ENCODE assay signal across 18 cellular contexts in the genomic region with DNA sequence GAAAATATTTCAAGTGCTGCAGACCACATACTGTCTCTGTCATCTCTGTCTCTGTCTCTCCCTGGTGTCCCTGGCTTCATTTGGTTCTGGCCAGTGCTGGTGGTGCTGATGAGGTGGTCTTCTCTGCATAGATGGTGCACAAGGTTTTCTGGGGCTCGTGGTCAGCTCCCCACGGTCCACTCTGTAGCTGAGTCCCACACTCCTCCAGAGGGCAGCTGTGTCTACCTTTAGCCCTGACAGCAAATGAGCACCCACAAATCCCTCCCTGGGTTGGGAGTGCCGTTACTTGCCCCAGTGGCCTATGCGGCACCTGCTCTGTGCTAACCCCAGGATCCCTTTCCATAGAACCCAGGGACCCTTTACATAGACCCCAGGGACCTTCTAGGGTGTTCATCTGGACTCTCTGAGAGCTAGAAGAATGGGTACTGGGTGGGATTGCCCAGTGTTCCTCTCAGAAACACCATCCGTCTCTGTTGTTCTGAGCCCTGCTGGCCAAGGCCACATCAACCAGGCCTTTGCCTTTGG.
"Had no signal": no experiment of that assay in that cellular context is flagged by ENCODE, and none has a peak within 500 bp of the region (broad histone marks: within the 10 kb centered on the region; RNA-seq: fewer than 3 reads in every experiment).

No MANE protein-coding gene starts in this region.

- H3K4me1 ChIP-seq: adrenal gland, left lung, pancreas, thyroid gland, uterus had no signal

- H3K9me3 ChIP-seq: adrenal gland, left lung, pancreas, spleen, thyroid gland, uterus had no signal

- H3K4me3 Mint-ChIP-seq: activated CD4-positive, alpha-beta memory T cell treated with anti-CD3 and anti-CD28 coated beads for 36 hours; activated T-cell treated with anti-CD3 and anti-CD28 coated beads, Interleukin-2, amount 50 U/mL, for 72 hours; effector memory CD8-positive, alpha-beta T cell; T-helper 2 cell treated with Interferon-gamma antibody and Interleukin-4, amounts not matched to agents 5 μg/mL and 100 μg/mL, for 36 hours had no signal

- H3K27ac Mint-ChIP-seq: activated CD4-positive, alpha-beta memory T cell treated with anti-CD3 and anti-CD28 coated beads for 36 hours; activated naive CD4-positive, alpha-beta T cell treated with anti-CD3 and anti-CD28 coated beads, Interleukin-2, amount 50 U/mL, for 72 hours; activated T-cell treated with anti-CD3 and anti-CD28 coated beads, Interleukin-2, amount 50 U/mL, for 72 hours; T-helper 2 cell treated with Interferon-gamma antibody and Interleukin-4, amounts not matched to agents 5 μg/mL and 100 μg/mL, for 36 hours had no signal

- H3K27ac ChIP-seq: left lung, pancreas, thyroid gland, uterus had no signal

- H3K4me2 ChIP-seq: SK-N-SH had no signal

- H3K27me3 ChIP-seq: adrenal gland, left lung, pancreas, spleen, thyroid gland, uterus had no signal

- ATAC-seq: activated naive CD4-positive, alpha-beta T cell treated with anti-CD3 and anti-CD28 coated beads, Interleukin-2, amount 50 U/mL, for 72 hours; activated T-cell treated with anti-CD3 and anti-CD28 coated beads, Interleukin-2, amount 50 U/mL, for 72 hours; effector memory CD8-positive, alpha-beta T cell; left lung; pancreas had no signal

- H3K9me3 Mint-ChIP-seq: activated CD4-positive, alpha-beta memory T cell treated with anti-CD3 and anti-CD28 coated beads for 36 hours; activated naive CD4-positive, alpha-beta T cell treated with anti-CD3 and anti-CD28 coated beads, Interleukin-2, amount 50 U/mL, for 72 hours; activated T-cell treated with anti-CD3 and anti-CD28 coated beads, Interleukin-2, amount 50 U/mL, for 72 hours; effector memory CD8-positive, alpha-beta T cell; T-helper 2 cell treated with Interferon-gamma antibody and Interleukin-4, amounts not matched to agents 5 μg/mL and 100 μg/mL, for 36 hours had no signal

- DNase-seq: activated CD4-positive, alpha-beta memory T cell treated with anti-CD3 and anti-CD28 coated beads for 36 hours; activated effector memory CD4-positive, alpha-beta T cell treated with anti-CD3 and anti-CD28 coated beads, Interleukin-2, amount 50 U/mL, for 16 hours; activated T-cell treated with anti-CD3 and anti-CD28 coated beads, Interleukin-2, amount 50 U/mL, for 72 hours; dermis blood vessel endothelial cell; effector memory CD8-positive, alpha-beta T cell; kidney; left lung; mammary epithelial cell; pancreas; SK-N-SH; spleen; stimulated activated CD4-positive, alpha-beta T cell treated with anti-CD3 and anti-CD28 coated beads, Interleukin-4, amount 100 ng/mL, for 4 hours; stimulated activated naive CD4-positive, alpha-beta T cell; thyroid gland; uterus had no signal

- H3K36me3 Mint-ChIP-seq: activated CD4-positive, alpha-beta memory T cell treated with anti-CD3 and anti-CD28 coated beads for 36 hours; activated naive CD4-positive, alpha-beta T cell treated with anti-CD3 and anti-CD28 coated beads, Interleukin-2, amount 50 U/mL, for 72 hours had no signal

- H3K9ac ChIP-seq: SK-N-SH had no signal
